1 cellular context compared by ENCODE assay signal in genomic region chr9:129131300-129132145, GRCh38.
TF ChIP-seq lines count a peak whose summit lies in the region.

No MANE protein-coding gene starts in this region.

TF ChIP-seq in IMR-90, 13 proteins besides CTCF, POLR2A, EP300 and RAD21:
- TF ChIP-seq, protein P1, sequence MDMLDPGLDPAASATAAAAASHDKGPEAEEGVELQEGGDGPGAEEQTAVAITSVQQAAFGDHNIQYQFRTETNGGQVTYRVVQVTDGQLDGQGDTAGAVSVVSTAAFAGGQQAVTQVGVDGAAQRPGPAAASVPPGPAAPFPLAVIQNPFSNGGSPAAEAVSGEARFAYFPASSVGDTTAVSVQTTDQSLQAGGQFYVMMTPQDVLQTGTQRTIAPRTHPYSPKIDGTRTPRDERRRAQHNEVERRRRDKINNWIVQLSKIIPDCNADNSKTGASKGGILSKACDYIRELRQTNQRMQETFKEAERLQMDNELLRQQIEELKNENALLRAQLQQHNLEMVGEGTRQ (IDR thresholded peaks at IDR 0.05; ENCODE audit: low read depth, low read length) = no peak
- TF ChIP-seq, protein P2, sequence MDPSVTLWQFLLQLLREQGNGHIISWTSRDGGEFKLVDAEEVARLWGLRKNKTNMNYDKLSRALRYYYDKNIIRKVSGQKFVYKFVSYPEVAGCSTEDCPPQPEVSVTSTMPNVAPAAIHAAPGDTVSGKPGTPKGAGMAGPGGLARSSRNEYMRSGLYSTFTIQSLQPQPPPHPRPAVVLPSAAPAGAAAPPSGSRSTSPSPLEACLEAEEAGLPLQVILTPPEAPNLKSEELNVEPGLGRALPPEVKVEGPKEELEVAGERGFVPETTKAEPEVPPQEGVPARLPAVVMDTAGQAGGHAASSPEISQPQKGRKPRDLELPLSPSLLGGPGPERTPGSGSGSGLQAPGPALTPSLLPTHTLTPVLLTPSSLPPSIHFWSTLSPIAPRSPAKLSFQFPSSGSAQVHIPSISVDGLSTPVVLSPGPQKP (IDR thresholded peaks at IDR 0.05; ENCODE audit: borderline replicate concordance, low read depth, low read length) = no peak
- TF ChIP-seq SMC3 (IDR thresholded peaks at IDR 0.05; ENCODE audit: low read depth, low read length) (peak; percentile 93), MAZ (IDR thresholded peaks at IDR 0.05; ENCODE audit: borderline replicate concordance, low read depth, low read length) (peak; percentile 37; the same call in 1 of the 2 replicates), CEBPB (IDR thresholded peaks at IDR 0.05; ENCODE audit: low read depth, low read length) (no peak), MAFK (IDR thresholded peaks at IDR 0.05; ENCODE audit: low read depth, low read length) (no peak), RCOR1 (IDR thresholded peaks at IDR 0.05; ENCODE audit: insufficient replicate concordance, low read length) (no peak), RFX5 (IDR thresholded peaks at IDR 0.05; ENCODE audit: low read depth, low read length) (no peak), FOS (IDR thresholded peaks at IDR 0.05; ENCODE audit: low read depth, low read length) (no peak), MXI1 (IDR thresholded peaks at IDR 0.05; ENCODE audit: borderline replicate concordance, low read depth, low read length) (no peak), BHLHE40 (IDR thresholded peaks at IDR 0.05; ENCODE audit: low read depth, low read length) (no peak), CHD1 (IDR thresholded peaks at IDR 0.05; ENCODE audit: low read depth, low read length) (no peak), NFE2L2 (IDR thresholded peaks at IDR 0.05; ENCODE audit: low read depth, low read length) (no peak)
TF ChIP-seq in IMR-90: peak in this region for 2.
